1 cellular context compared by ENCODE assay signal in the genomic region with DNA sequence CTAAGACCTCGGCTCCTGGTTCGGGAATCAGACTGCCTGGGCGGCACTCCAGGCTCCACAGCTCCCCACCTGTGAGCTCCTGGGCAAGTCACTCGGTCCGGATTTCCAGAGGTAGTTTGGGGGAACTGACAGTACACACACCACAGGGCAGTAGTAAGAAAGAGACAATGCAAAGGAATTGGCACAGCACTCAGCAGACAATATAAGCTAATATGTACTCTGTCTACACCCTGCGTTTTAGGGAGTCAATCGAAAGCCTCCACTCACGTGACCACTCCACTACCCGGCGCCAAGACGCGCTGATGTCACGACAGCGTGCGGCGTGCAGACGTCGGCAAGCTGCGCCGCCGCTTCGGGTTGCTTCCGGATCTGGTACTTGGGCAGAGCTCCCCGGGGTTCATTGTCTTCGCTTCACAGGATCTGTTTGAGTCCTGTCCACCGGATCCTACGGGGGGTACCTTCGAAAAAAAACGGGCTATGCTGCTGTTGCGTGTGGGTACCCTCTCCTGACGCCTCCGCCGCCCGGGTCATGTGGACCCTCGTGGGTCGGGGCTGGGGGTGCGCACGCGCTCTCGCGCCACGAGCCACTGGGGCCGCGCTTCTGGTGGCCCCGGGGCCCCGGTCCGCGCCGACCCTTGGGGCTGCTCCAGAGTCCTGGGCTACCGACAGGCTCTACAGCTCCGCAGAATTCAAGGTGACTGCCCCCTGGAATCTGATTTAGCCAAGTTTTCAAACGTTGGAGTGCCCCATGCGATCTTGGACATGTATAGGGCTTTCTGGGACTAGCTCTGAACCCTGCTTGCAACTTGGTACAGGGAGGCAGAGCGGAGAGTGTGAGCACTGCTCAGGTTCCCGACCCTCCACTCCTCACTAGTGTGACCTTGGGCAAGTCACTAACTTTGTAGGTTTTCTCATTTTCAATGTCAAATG.
TF ChIP-seq lines count a peak whose summit lies in the region.

A gene with protein sequence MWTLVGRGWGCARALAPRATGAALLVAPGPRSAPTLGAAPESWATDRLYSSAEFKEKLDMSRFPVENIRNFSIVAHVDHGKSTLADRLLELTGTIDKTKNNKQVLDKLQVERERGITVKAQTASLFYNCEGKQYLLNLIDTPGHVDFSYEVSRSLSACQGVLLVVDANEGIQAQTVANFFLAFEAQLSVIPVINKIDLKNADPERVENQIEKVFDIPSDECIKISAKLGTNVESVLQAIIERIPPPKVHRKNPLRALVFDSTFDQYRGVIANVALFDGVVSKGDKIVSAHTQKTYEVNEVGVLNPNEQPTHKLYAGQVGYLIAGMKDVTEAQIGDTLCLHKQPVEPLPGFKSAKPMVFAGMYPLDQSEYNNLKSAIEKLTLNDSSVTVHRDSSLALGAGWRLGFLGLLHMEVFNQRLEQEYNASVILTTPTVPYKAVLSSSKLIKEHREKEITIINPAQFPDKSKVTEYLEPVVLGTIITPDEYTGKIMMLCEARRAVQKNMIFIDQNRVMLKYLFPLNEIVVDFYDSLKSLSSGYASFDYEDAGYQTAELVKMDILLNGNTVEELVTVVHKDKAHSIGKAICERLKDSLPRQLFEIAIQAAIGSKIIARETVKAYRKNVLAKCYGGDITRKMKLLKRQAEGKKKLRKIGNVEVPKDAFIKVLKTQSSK (plus strand): TSS at position 327 of the 930 bp plus-strand sequence. CDS start 203 bp downstream, at position 530.

TF ChIP-seq in liver, 16 proteins besides CTCF, POLR2A, EP300 and RAD21 (continued from another document):
- TF ChIP-seq, protein P1, sequence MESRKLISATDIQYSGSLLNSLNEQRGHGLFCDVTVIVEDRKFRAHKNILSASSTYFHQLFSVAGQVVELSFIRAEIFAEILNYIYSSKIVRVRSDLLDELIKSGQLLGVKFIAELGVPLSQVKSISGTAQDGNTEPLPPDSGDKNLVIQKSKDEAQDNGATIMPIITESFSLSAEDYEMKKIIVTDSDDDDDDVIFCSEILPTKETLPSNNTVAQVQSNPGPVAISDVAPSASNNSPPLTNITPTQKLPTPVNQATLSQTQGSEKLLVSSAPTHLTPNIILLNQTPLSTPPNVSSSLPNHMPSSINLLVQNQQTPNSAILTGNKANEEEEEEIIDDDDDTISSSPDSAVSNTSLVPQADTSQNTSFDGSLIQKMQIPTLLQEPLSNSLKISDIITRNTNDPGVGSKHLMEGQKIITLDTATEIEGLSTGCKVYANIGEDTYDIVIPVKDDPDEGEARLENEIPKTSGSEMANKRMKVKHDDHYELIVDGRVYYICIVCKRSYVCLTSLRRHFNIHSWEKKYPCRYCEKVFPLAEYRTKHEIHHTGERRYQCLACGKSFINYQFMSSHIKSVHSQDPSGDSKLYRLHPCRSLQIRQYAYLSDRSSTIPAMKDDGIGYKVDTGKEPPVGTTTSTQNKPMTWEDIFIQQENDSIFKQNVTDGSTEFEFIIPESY (IDR thresholded peaks at IDR 0.05): no peak
- TF ChIP-seq EGR1 (IDR thresholded peaks at IDR 0.05; ENCODE audit: low read depth in 2 of 2) (no peak), TAF1 (conservative IDR thresholded peaks at IDR 0.05) (peak; percentile 53), HNF4A (conservative IDR thresholded peaks at IDR 0.05) (no peak), HNF4G (IDR thresholded peaks at IDR 0.05) (no peak), FOXA1 (IDR thresholded peaks at IDR 0.05) (no peak), SP1 (IDR thresholded peaks at IDR 0.05) (no peak), FOXA2 (IDR thresholded peaks at IDR 0.05) (peak; percentile 12), YY1 (IDR thresholded peaks at IDR 0.05) (peak; percentile 69), RXRA (IDR thresholded peaks at IDR 0.05) (peak in 1 of 2 donors; percentile 18), GABPA (IDR thresholded peaks at IDR 0.05 in 1 of 2, conservative IDR thresholded peaks at IDR 0.05 in 1 of 2) (peak in 1 of 2 donors; percentile 75)
- TF ChIP-seq, protein P2, sequence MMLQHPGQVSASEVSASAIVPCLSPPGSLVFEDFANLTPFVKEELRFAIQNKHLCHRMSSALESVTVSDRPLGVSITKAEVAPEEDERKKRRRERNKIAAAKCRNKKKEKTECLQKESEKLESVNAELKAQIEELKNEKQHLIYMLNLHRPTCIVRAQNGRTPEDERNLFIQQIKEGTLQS (IDR thresholded peaks at IDR 0.05): no peak
